Comparison of ENCODE assay signal across 9 cellular contexts in the genomic region with DNA sequence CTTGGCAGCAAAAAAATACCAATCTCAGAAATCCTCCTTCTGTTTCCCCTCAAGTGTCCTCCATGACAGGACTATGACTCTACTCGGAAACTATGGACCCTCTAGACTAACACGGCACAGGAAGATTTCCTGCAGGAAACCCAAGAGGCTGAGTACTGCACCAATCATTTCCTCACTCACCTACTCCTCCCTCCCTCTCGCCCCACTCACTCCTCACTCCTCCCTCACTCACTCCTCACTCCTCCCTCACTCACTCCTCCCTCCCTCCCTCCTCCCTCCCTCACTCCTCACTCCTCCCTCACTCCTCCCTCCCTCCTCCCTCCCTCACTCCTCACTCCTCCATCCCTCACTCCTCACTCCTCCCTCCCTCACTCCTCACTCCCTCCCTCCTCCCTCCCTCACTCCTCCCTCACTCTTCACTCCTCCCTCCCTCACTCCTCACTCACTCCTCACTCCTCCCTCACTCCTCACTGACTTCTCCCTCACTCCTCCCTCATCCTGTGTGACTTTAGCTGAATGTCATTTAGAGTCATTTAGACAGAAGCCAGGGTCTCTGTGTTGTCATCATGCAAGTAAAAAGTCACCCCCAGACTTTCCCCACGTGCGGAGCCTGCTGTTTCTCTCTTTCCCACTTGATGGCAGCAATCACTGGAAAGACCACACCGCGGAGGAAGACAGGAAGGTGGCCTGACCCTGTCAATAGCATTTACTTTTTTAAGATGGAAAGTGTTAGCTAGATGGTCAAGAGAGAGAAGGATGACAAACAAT.
DNase-seq lines count a peak whose midpoint lies in the region; ATAC-seq and TF ChIP-seq lines count a peak whose summit lies in the region.
"Had no signal": no experiment of that assay in that cellular context is flagged by ENCODE, and none has a peak within 500 bp of the region (broad histone marks: within the 10 kb centered on the region; RNA-seq: fewer than 3 reads in every experiment).

No MANE protein-coding gene starts in this region.

- H3K9me3 ChIP-seq in endocrine pancreas (ENCODE audit: control insufficient read depth, low read length) (peaks cover 4% of the 10 kb centered on the region), neural progenitor cell (ENCODE audit: low read depth) (no peaks in the 10 kb centered on the region)

- peak overlapping the region; percentile 93 for H2AFZ ChIP-seq in neural progenitor cell (replicated peaks)

- peak overlapping the region; percentile 28 for H3K4me3 ChIP-seq in endocrine pancreas (ENCODE audit: control insufficient read depth, insufficient read depth, low read length)
- H3K4me3 ChIP-seq in neural progenitor cell: no peak overlapping the region

- H3K27me3 Mint-ChIP-seq in neural progenitor cell (ENCODE audit: insufficient read depth, low read depth): peaks cover 6% of the 10 kb centered on the region

- peak; percentile 77 for TF ChIP-seq CTCF in neural progenitor cell (IDR thresholded peaks at IDR 0.05)

- H3K9ac ChIP-seq in endocrine pancreas (ENCODE audit: control insufficient read depth, insufficient read depth, low read length) (no peak overlapping the region), neural progenitor cell (no peak overlapping the region)

- H3K9me3 Mint-ChIP-seq in neural progenitor cell: peaks cover 7% of the 10 kb centered on the region
- H3K9me3 Mint-ChIP-seq: stimulated activated naive CD8-positive, alpha-beta T cell treated with anti-CD3 and anti-CD28 coated beads, Interleukin-15, Interleukin-2, amounts not matched to agents 100 ng/mL and 50 ng/mL, for 24 hours had no signal

- peak; percentile 79 for DNase-seq in GM03348 (ENCODE audit: low spot score)
- peak; percentile 49 for DNase-seq in LHCN-M2 (ENCODE audit: low read depth)
- DNase-seq in neural progenitor cell (ENCODE audit: low spot score): peak; percentile 72
- DNase-seq in activated CD8-positive, alpha-beta memory T cell treated with anti-CD3 and anti-CD28 coated beads, Interleukin-2, amount 50 U/mL, for 48 hours: no peak

- no peaks in the 10 kb centered on the region for H3F3A ChIP-seq in neural progenitor cell (ENCODE audit: low read depth)

- H3K4me2 ChIP-seq in neural progenitor cell: no peak overlapping the region

- peaks cover 3% of the 10 kb centered on the region for H3K4me1 Mint-ChIP-seq in neural progenitor cell

- ATAC-seq in GM19324 (IDR thresholded peaks at IDR 0.05; ENCODE audit: low FRiP score, unreplicated experiment): no peak
- ATAC-seq in GM18873 (IDR thresholded peaks at IDR 0.05; ENCODE audit: low FRiP score, unreplicated experiment): no peak
- ATAC-seq in HG03139 (IDR thresholded peaks at IDR 0.05; ENCODE audit: unreplicated experiment): no peak

- H3K27ac Mint-ChIP-seq in neural progenitor cell: no peak overlapping the region
- H3K27ac Mint-ChIP-seq: stimulated activated naive CD8-positive, alpha-beta T cell treated with anti-CD3 and anti-CD28 coated beads, Interleukin-15, Interleukin-2, amounts not matched to agents 100 ng/mL and 50 ng/mL, for 24 hours had no signal

- H3K4me3 Mint-ChIP-seq in neural progenitor cell: no peak overlapping the region
- H3K4me3 Mint-ChIP-seq: stimulated activated naive CD8-positive, alpha-beta T cell treated with anti-CD3 and anti-CD28 coated beads, Interleukin-15, Interleukin-2, amounts not matched to agents 100 ng/mL and 50 ng/mL, for 24 hours had no signal

- H3K27me3 ChIP-seq in endocrine pancreas (ENCODE audit: control insufficient read depth, insufficient read depth, low read length) (no peaks in the 10 kb centered on the region), neural progenitor cell (peaks cover 3% of the 10 kb centered on the region)

- H3K79me2 ChIP-seq in neural progenitor cell (ENCODE audit: low read depth): no peaks in the 10 kb centered on the region

- H3K36me3 Mint-ChIP-seq in neural progenitor cell: peaks cover 1% of the 10 kb centered on the region

- H4K20me1 ChIP-seq in neural progenitor cell (ENCODE audit: low read depth): no peaks in the 10 kb centered on the region

- H3K36me3 ChIP-seq in endocrine pancreas (ENCODE audit: control insufficient read depth, insufficient read depth, low read length) (no peaks in the 10 kb centered on the region), neural progenitor cell (no peaks in the 10 kb centered on the region)

- H3K27ac ChIP-seq in neural progenitor cell: no peak overlapping the region

- H3K4me1 ChIP-seq in endocrine pancreas (ENCODE audit: control insufficient read depth, insufficient read depth, low read length): no peaks in the 10 kb centered on the region
- no peaks in the 10 kb centered on the region for H3K4me1 ChIP-seq in neural progenitor cell
